Comparison of ENCODE assay signal across 9 cellular contexts in the genomic region with DNA sequence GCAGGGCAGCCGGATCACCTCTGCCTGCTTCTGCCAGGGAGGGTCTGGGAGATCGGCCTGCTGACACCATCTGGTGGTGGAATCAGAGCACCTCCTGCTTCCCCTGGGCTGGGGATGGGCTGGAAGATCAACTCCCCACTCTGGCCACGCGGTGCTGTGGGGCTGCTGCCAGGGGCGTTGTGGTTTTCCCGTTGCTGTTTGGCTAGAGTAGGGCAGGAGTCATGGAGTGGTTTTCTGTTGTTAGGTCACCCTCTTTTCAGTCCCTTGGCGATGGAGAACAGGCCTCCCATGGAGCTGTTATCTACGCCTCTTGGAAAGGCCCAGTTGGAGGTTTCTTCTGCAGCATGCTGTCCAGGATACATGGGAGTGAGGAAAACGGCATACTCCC. TPM values are rescaled to one million over a fixed set of nuclear protein-coding genes. Genes with fewer than 3 reads are reported as not detected.
DNase-seq lines count a peak whose midpoint lies in the region; ATAC-seq and TF ChIP-seq lines count a peak whose summit lies in the region.
"Had no signal": no experiment of that assay in that cellular context is flagged by ENCODE, and none has a peak within 500 bp of the region (broad histone marks: within the 10 kb centered on the region; RNA-seq: fewer than 3 reads in every experiment).

No MANE protein-coding gene starts in this region.

- ATAC-seq in T-helper 17 cell, result no peak
- ATAC-seq in upper lobe of left lung (ENCODE audit: low FRiP score in 2 of 2), result peak; percentile 41 to 94
- no peak for ATAC-seq in HG03354 (IDR thresholded peaks at IDR 0.05; ENCODE audit: poor library complexity, severe bottlenecking, unreplicated experiment)

- H3K27ac Mint-ChIP-seq in activated naive CD4-positive, alpha-beta T cell treated with anti-CD3 and anti-CD28 coated beads for 36 hours, result no peak overlapping the region
- peak overlapping the region; percentile 21 for H3K27ac Mint-ChIP-seq in T-helper 17 cell
- H3K27ac Mint-ChIP-seq: memory B cell had no signal

- CTCF ChIA-PET in activated naive CD4-positive, alpha-beta T cell treated with anti-CD3 and anti-CD28 coated beads for 36 hours (lab: Charles Lee), result interaction anchor here (1.3 kb wide), 1 partner anchor 18 kb away, joined by 7 read pairs; no protein-coding TSS in a partner anchor

- H3K36me3 ChIP-seq in left ventricle myocardium inferior (no peaks in the 10 kb centered on the region), upper lobe of left lung (peaks cover 0 to 16% (median 2%) of the 10 kb centered on the region in 4 donors)

- H3K4me1 ChIP-seq in left ventricle myocardium inferior (peaks cover 57% of the 10 kb centered on the region), upper lobe of left lung (peaks cover 0 to 6% (median 1%) of the 10 kb centered on the region in 4 donors)

- no peaks in the 10 kb centered on the region for H3K9me3 Mint-ChIP-seq in activated naive CD4-positive, alpha-beta T cell treated with anti-CD3 and anti-CD28 coated beads for 36 hours
- H3K9me3 Mint-ChIP-seq: memory B cell had no signal

- intact Hi-C loops in activated naive CD4-positive, alpha-beta T cell treated with anti-CD3 and anti-CD28 coated beads for 36 hours (cut with micrococcal nuclease), result no loop called here
- intact Hi-C loops in left ventricle myocardium inferior (cut with micrococcal nuclease), result no loop called here

- WGBS in upper lobe of left lung, 2 donors, result 58 to 61% methylated on average over 3 to 9 of the region's 9 CpGs

- TF ChIP-seq POLR2A in upper lobe of left lung (IDR thresholded peaks at IDR 0.05), result no peak

- peak; percentile 55 for TF ChIP-seq CTCF in left ventricle myocardium inferior (IDR thresholded peaks at IDR 0.05; ENCODE audit: borderline replicate concordance)
- TF ChIP-seq CTCF in upper lobe of left lung (IDR thresholded peaks at IDR 0.05), result peak in 2 of 6 experiments; percentile 11 to 12
- TF ChIP-seq CTCF in foreskin fibroblast (IDR thresholded peaks at IDR 0.05; ENCODE audit: low read depth, low read length), result no peak

- no peaks in the 10 kb centered on the region for H3K27me3 Mint-ChIP-seq in activated naive CD4-positive, alpha-beta T cell treated with anti-CD3 and anti-CD28 coated beads for 36 hours (ENCODE audit: low read depth)
- no peaks in the 10 kb centered on the region for H3K27me3 Mint-ChIP-seq in T-helper 17 cell
- H3K27me3 Mint-ChIP-seq: memory B cell had no signal

- DNase-seq in activated naive CD4-positive, alpha-beta T cell treated with anti-CD3 and anti-CD28 coated beads for 36 hours, result peak; percentile 30
- no peak for DNase-seq in activated naive CD4-positive, alpha-beta T cell treated with Interleukin-2 at 50 U/mL for 16 hours
- DNase-seq in T-helper 17 cell, result no peak
- peak; percentile 36 for DNase-seq in left ventricle myocardium inferior
- peak; percentile 27 to 81 for DNase-seq in upper lobe of left lung
- DNase-seq in foreskin fibroblast, result no peak
- DNase-seq in NK-92 (lab: John Stamatoyannopoulos, UW; ENCODE audit: unreplicated experiment), result no peak

- H3K27me3 ChIP-seq in left ventricle myocardium inferior (ENCODE audit: low read depth) (no peaks in the 10 kb centered on the region), upper lobe of left lung (no peaks in the 10 kb centered on the region)

- peaks cover 16% of the 10 kb centered on the region for H3K4me1 Mint-ChIP-seq in activated naive CD4-positive, alpha-beta T cell treated with anti-CD3 and anti-CD28 coated beads for 36 hours (ENCODE audit: low read depth)
- peaks cover 25% of the 10 kb centered on the region for H3K4me1 Mint-ChIP-seq in T-helper 17 cell

- no peak overlapping the region for H3K4me3 ChIP-seq in left ventricle myocardium inferior
- H3K4me3 ChIP-seq in upper lobe of left lung, result no peak overlapping the region
- H3K4me3 ChIP-seq in foreskin fibroblast (ENCODE audit: low read depth in 1 of 2, low read length in 2 of 2), result no peak overlapping the region

- no peak overlapping the region for H3K27ac ChIP-seq in left ventricle myocardium inferior (replicated peaks)
- no peak overlapping the region for H3K27ac ChIP-seq in upper lobe of left lung

- no peak for TF ChIP-seq EP300 in upper lobe of left lung (IDR thresholded peaks at IDR 0.05)

- H3K4me3 Mint-ChIP-seq in activated naive CD4-positive, alpha-beta T cell treated with anti-CD3 and anti-CD28 coated beads for 36 hours, result no peak overlapping the region
- no peak overlapping the region for H3K4me3 Mint-ChIP-seq in T-helper 17 cell
- H3K4me3 Mint-ChIP-seq: memory B cell had no signal

- H3K36me3 Mint-ChIP-seq in activated naive CD4-positive, alpha-beta T cell treated with anti-CD3 and anti-CD28 coated beads for 36 hours (ENCODE audit: low read depth), result peaks cover 39% of the 10 kb centered on the region
- peaks cover 12% of the 10 kb centered on the region for H3K36me3 Mint-ChIP-seq in T-helper 17 cell (ENCODE audit: low read depth)

- H3K9me3 ChIP-seq in T-helper 17 cell (ENCODE audit: control insufficient read depth, low read length, poor library complexity, severe bottlenecking) (no peaks in the 10 kb centered on the region), left ventricle myocardium inferior (replicated peaks) (no peaks in the 10 kb centered on the region), upper lobe of left lung (no peaks in the 10 kb centered on the region)

RNA-seq across cellular contexts. Expression of a gene that starts 15.2 kb away (rescaled TPM):
- total RNA-seq in activated naive CD4-positive, alpha-beta T cell treated with anti-CD3 and anti-CD28 coated beads for 36 hours, result 10 to 100 TPM; 11.5 to 12.8 TPM
- total RNA-seq in T-helper 17 cell (10 to 100 TPM; 29.5 to 47.2 TPM), left ventricle myocardium inferior (8.4 TPM), upper lobe of left lung (10 to 100 TPM; 14.8 to 76.5 (median 31.4) TPM)

Comparison
In these comparisons a context has a peak if more than half of its experiments do, and no peak if none do; other contexts are left out.
1. DNase-seq: peak in activated naive CD4-positive, alpha-beta T cell treated with anti-CD3 and anti-CD28 coated beads for 36 hours (single experiment), left ventricle myocardium inferior (single experiment) and upper lobe of left lung (2 of 2); none in activated naive CD4-positive, alpha-beta T cell treated with Interleukin-2 at 50 U/mL for 16 hours (single experiment), T-helper 17 cell (0 of 3), foreskin fibroblast (0 of 2) and NK-92 (single experiment).
2. ATAC-seq: peak in upper lobe of left lung (2 of 2); none in T-helper 17 cell (single experiment) and HG03354 (single experiment).